In genomic region chr5:142888469-142889085, GRCh38 we compare ENCODE assay signal across 8 cellular contexts.
DNase-seq lines count a peak whose midpoint lies in the region; ATAC-seq, FAIRE-seq and TF ChIP-seq lines count a peak whose summit lies in the region.

No MANE protein-coding gene starts in this region.

- no peaks in the 10 kb centered on the region for H3K27me3 ChIP-seq in brain microvascular endothelial cell (replicated peaks)
- H3K27me3 ChIP-seq in tibial nerve: no peaks in the 10 kb centered on the region

- H3K27ac ChIP-seq in brain microvascular endothelial cell (no peak overlapping the region), tibial nerve (peak overlapping the region in 1 of 4 donors; percentile 16)

- H3K4me1 ChIP-seq in tibial nerve: peaks cover 0 to 16% (median 3%) of the 10 kb centered on the region in 4 donors

- peak; percentile 70 for FAIRE-seq in GM18507 (lab: Jason Lieb, UNC)
- peak; percentile 98 for FAIRE-seq in islet of Langerhans (lab: Jason Lieb, UNC)

- peak; percentile 76 for DNase-seq in Ammon's horn (ENCODE audit: low spot score)
- no peak for DNase-seq in GM18507 (ENCODE audit: extremely low spot score, insufficient read length, low read depth)
- DNase-seq in NCI-H345 (lab: John Stamatoyannopoulos, UW): peak; percentile 28
- DNase-seq in brain microvascular endothelial cell: peak; percentile 35
- no peak for DNase-seq in tibial nerve (ENCODE audit: low spot score in 2 of 2)

- in situ Hi-C loops in brain microvascular endothelial cell (cut with HindIII; ENCODE audit: low pct_ligation_motif_present, low sequenced_read_pairs): no loop called here

- ATAC-seq in HG02870 (IDR thresholded peaks at IDR 0.05; ENCODE audit: unreplicated experiment) (no peak), HG03460 (IDR thresholded peaks at IDR 0.05; ENCODE audit: unreplicated experiment) (no peak)

- TF ChIP-seq EP300 in tibial nerve (IDR thresholded peaks at IDR 0.05): no peak

- H3K36me3 ChIP-seq in brain microvascular endothelial cell (replicated peaks): no peaks in the 10 kb centered on the region
- no peaks in the 10 kb centered on the region for H3K36me3 ChIP-seq in tibial nerve

- no peak for TF ChIP-seq POLR2A in tibial nerve (IDR thresholded peaks at IDR 0.05)

- WGBS in tibial nerve, 2 donors: 21 to 25% methylated on average over 9 of the region's 9 CpGs

- H3K4me3 ChIP-seq in brain microvascular endothelial cell (ENCODE audit: low read depth, low read length) (no peak overlapping the region), tibial nerve (no peak overlapping the region)

- peak; percentile 65 for TF ChIP-seq CTCF in brain microvascular endothelial cell (IDR thresholded peaks at IDR 0.05; ENCODE audit: low read depth, low read length, missing control alignments)
- TF ChIP-seq CTCF in tibial nerve (IDR thresholded peaks at IDR 0.05): peak; percentile 61 to 83 (median 72)

- no peaks in the 10 kb centered on the region for H3K9me3 ChIP-seq in tibial nerve

Comparison
In these comparisons a context has a peak if more than half of its experiments do, and no peak if none do; other contexts are left out.
1. DNase-seq: peak in Ammon's horn (single experiment), NCI-H345 (single experiment) and brain microvascular endothelial cell (single experiment); none in GM18507 (single experiment) and tibial nerve (0 of 2).